ENCODE assay signal across 8 cellular contexts in the genomic region with DNA sequence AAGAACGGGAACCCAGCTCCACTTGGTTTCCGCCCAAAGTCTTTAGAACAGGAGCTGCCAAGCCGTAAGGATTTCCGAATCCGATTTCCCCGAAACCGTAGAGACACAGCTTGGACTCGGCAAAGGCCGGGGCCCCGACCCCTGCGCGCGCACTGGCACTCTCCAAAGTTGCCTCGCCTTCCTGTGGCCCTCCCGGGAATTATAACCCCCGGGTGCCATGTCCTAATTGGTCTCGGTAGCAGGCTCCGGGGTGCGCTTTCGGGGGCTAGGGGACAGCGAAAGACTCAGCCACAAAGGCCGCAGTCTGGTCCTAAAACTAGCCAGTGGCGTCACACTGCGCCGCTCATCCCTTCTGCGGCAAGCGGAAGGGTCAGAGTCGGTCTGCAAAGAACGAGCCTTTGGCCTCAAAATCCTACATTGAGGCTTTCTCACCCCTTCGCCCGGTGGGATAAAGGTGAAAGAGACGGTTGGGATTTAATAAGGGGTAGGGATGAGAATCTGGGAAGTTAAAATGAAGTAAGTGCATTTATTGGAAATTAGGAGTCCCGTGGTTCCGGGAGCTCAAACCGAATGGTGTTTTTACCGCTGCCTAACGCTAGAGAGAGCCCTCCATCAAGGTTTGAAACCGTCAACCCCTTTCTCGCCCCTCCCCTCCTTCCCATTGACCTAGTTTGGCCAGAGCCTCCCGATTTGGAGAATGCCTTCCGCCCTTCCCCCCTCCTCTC. TPM values are rescaled to one million over a fixed set of nuclear protein-coding genes. Genes with fewer than 3 reads are reported as not detected.
DNase-seq lines count a peak whose midpoint lies in the region; ATAC-seq, FAIRE-seq and TF ChIP-seq lines count a peak whose summit lies in the region.

No MANE protein-coding gene starts in this region.

- FAIRE-seq in kidney (lab: Jason Lieb, UNC): no peak

- H3K27ac ChIP-seq in cingulate gyrus (ENCODE audit: low read depth, low read length) (peak overlapping the region; percentile 95), kidney (ENCODE audit: low read depth in 2 of 2, low read length in 2 of 2) (peak overlapping the region; percentile 94 to 97), spleen (peak overlapping the region; percentile 79 to 99 (median 99))

- intact Hi-C loops in kidney (cut with DNase I): no loop called here
- intact Hi-C loops in spleen (cut with DNase I; ENCODE audit: low total_unique reads): loop anchor here (2.0 kb wide), 1 partner anchor 1216 kb away; no protein-coding TSS in a partner anchor

- H3K9ac ChIP-seq in kidney (ENCODE audit: low read length in 2 of 2): peak overlapping the region; percentile 82 to 98

- H3K36me3 ChIP-seq in kidney (ENCODE audit: control insufficient read depth in 1 of 2, insufficient read depth in 2 of 2, low read length in 2 of 2) (peaks cover under 1 to 2% of the 10 kb centered on the region in 2 donors), spleen (peaks cover 0 to 24% (median 8%) of the 10 kb centered on the region in 6 donors)

- ATAC-seq in GM18502 (IDR thresholded peaks at IDR 0.05; ENCODE audit: poor library complexity, unreplicated experiment) (peak; percentile 66), HG03108 (IDR thresholded peaks at IDR 0.05; ENCODE audit: unreplicated experiment) (peak; percentile 45)

- H3K4me1 ChIP-seq in kidney (ENCODE audit: control insufficient read depth in 1 of 2, insufficient read depth in 1 of 2, low read depth in 1 of 2, low read length in 2 of 2): peaks cover 11 to 23% of the 10 kb centered on the region in 2 donors
- peaks cover 12 to 93% (median 64%) of the 10 kb centered on the region in 6 donors for H3K4me1 ChIP-seq in spleen

- H3K4me3 ChIP-seq in kidney (ENCODE audit: low read length in 2 of 2) (peak overlapping the region; percentile 73 to 81), spleen (peak overlapping the region; percentile 51 to 84 (median 64))

- no peak for TF ChIP-seq POLR2A in spleen (IDR thresholded peaks at IDR 0.05)

- TF ChIP-seq CTCF in kidney (IDR thresholded peaks at IDR 0.05; ENCODE audit: borderline replicate concordance, extremely low read depth, insufficient read depth) (peak; percentile 83), spleen (IDR thresholded peaks at IDR 0.05 in 8 of 11, conservative IDR thresholded peaks at IDR 0.05 in 3 of 11) (peak; percentile 56 to 85 (median 77))

- H3K9me3 ChIP-seq in kidney (ENCODE audit: control insufficient read depth in 1 of 2, low read length in 2 of 2) (no peaks in the 10 kb centered on the region), spleen (no peaks in the 10 kb centered on the region)

- 0 to 2% (median 1%) methylated on average over 22 to 41 of the region's 41 CpGs for WGBS in spleen, 5 donors

- peak; percentile 89 for DNase-seq in A172 (ENCODE audit: low spot score)
- DNase-seq in NCI-H2196 (lab: John Stamatoyannopoulos, UW; ENCODE audit: unreplicated experiment): peak; percentile 96
- peak; percentile 37 to 56 (median 43) for DNase-seq in activated CD4-positive, CD25-positive, alpha-beta regulatory T cell (lab: John Stamatoyannopoulos, UW)
- peak; percentile 93 for DNase-seq in kidney
- DNase-seq in spleen: peak; percentile 92

- H3K27me3 ChIP-seq in spleen (replicated peaks in 1 of 7): no peaks in the 10 kb centered on the region

RNA-seq across cellular contexts. Expression of gene BCL6, which starts 6.7 kb away (rescaled TPM):
- total RNA-seq in A172 (2014; rRNA removed; shearing (Covaris generic)): 3.2 and 4.6 TPM in 2 replicates
- total RNA-seq in kidney: 110 TPM
- polyA plus RNA-seq in kidney (ENCODE audit: insufficient read depth, low read depth, low replicate concordance): 7.3 TPM
- total RNA-seq in spleen: 100 to 1,000 TPM in 6 of 7 donors, 10 to 100 TPM in 1; 84.4 to 444 (median 168) TPM
- polyA plus RNA-seq in spleen: 10 to 100 TPM in 2 of 3 donors, 1 to 10 TPM in 1; 9.5 to 13.9 (median 12.0) TPM

RNA-seq across cellular contexts. Expression of gene RTP2, which starts 36.2 kb away (rescaled TPM):
- total RNA-seq in A172 (2014; rRNA removed; shearing (Covaris generic)): not detected in 2 replicates
- total RNA-seq in kidney: not detected
- not detected for polyA plus RNA-seq in kidney (ENCODE audit: insufficient read depth, low read depth, low replicate concordance)
- total RNA-seq in spleen: not detected
- polyA plus RNA-seq in spleen: not detected

Comparison
In these comparisons a context has a peak if more than half of its experiments do, and no peak if none do; other contexts are left out.
1. Peak in every context shown above with its lines: DNase-seq, ATAC-seq, H3K4me3 ChIP-seq and H3K27ac ChIP-seq.
2. DNase-seq: peak in every context shown above with its lines; median percentile 96 in NCI-H2196; 93 in kidney; 92 in spleen; 89 in A172; 43 in activated CD4-positive, CD25-positive, alpha-beta regulatory T cell.
3. RNA of gene BCL6, which starts 6.7 kb away (total RNA-seq): 84.4 to 444 TPM in spleen and 110 TPM in kidney (single experiment); 3.2 to 4.6 TPM in A172; every median in the first group is over 10 times any median in the second.